ENCODE assay signal across 8 cellular contexts in the genomic region with DNA sequence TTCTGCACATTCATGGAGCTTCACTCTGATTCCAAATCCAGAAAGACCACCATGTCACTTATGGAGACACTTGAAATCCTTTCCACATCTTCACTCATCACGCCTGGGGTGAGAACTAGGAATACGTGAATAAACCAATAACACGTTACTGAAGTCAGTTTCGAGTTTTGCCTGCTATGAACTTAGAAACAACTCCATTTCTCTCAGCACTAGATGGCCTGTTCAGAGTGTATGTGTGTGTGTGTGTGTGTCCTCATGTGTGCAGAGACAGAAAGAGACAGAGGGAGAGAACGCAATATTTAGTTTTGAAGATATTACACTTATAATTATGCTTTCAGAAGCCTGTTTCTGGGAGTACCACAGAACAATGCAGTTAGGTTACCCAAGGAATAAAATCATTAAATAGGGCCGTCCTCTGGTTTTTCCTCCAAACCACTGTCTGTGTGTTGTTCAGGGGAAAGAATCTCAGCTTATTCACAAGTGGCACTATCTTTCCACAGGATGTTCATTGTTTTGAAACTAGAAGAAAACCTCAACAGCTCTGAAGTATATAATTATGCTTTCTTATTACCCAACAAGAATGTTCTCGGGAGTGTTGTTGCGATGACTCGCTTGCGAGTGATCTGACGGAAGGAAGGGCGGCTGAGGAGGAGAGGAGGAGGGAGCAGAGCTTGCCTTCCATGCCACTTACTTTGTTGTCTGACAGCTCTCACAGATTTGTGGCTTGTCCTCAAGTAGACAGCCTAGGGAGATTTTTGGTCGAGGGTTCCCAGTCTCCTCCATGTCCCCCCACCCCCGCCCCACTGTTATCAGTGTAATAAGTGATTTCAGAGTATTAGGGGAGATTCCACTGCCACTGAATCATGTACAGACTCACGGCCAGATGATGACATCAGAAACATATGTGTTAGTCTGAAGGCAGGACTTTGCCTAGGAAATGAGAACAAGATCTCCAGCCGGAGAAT.
DNase-seq lines count a peak whose midpoint lies in the region; ATAC-seq and TF ChIP-seq lines count a peak whose summit lies in the region.

No MANE protein-coding gene starts in this region.

- H3K4me3 ChIP-seq in WI38 (ENCODE audit: low read depth, low read length) (peak overlapping the region; percentile 45), mammary epithelial cell (replicated peaks in 1 of 3; ENCODE audit: insufficient read depth in 1 of 3, low read depth in 2 of 3, low read length in 3 of 3) (peak overlapping the region in 2 of 3 experiments; percentile 8 to 19), mucosa of descending colon (no peak overlapping the region)

- H4K20me1 ChIP-seq in mammary epithelial cell (ENCODE audit: insufficient read depth, low read length), result no peaks in the 10 kb centered on the region

- intact Hi-C loops in mammary epithelial cell (cut with micrococcal nuclease), result loop anchor here (1.0 to 2.0 kb wide), 4 partner anchors 12 to 100 kb away; partner anchors contain the start of gene FYN
- intact Hi-C loops in mucosa of descending colon (cut with DNase I, micrococcal nuclease), result no loop called here

- H3K27ac ChIP-seq in mammary epithelial cell (ENCODE audit: insufficient read depth, low read depth, low read length), result peak overlapping the region; percentile 99

- H3K4me1 ChIP-seq in mammary epithelial cell (ENCODE audit: insufficient read depth, low read length), result peaks cover 30% of the 10 kb centered on the region
- no peaks in the 10 kb centered on the region for H3K4me1 ChIP-seq in mucosa of descending colon (ENCODE audit: low read depth)

- H3K36me3 ChIP-seq in mammary epithelial cell (ENCODE audit: insufficient read depth, low read length) (no peaks in the 10 kb centered on the region), mucosa of descending colon (ENCODE audit: low read depth) (no peaks in the 10 kb centered on the region)

- in situ Hi-C loops in mammary epithelial cell (cut with MboI; ENCODE audit: low sequenced_read_pairs in 2 of 2), result no loop called here

- H3K4me2 ChIP-seq in mammary epithelial cell (ENCODE audit: insufficient read depth, low read depth, low read length), result peak overlapping the region; percentile 76

- DNase-seq in HPDE6-E6E7 (ENCODE audit: extremely low spot score) (peak; percentile 63), mammary epithelial cell (peak; percentile 93), mucosa of descending colon (no peak), GF-D8 (lab: John Stamatoyannopoulos, UW) (no peak)
- DNase-seq in stimulated activated naive CD4-positive, alpha-beta T cell treated with Interleukin-2 at 50 U/mL for 16 hours (lab: John Stamatoyannopoulos, UW), result peak; percentile 60

- H3K9me3 ChIP-seq in mammary epithelial cell (replicated peaks; ENCODE audit: insufficient read depth, low read length) (no peaks in the 10 kb centered on the region), mucosa of descending colon (no peaks in the 10 kb centered on the region)

- no peaks in the 10 kb centered on the region for H3K79me2 ChIP-seq in mammary epithelial cell (ENCODE audit: insufficient read depth, low read length)

- H2AFZ ChIP-seq in mammary epithelial cell (ENCODE audit: low read depth, low read length), result peak overlapping the region; percentile 76

- ATAC-seq in mucosa of descending colon (peak; percentile 77), HG03342 (IDR thresholded peaks at IDR 0.05; ENCODE audit: unreplicated experiment) (no peak), HG03139 (IDR thresholded peaks at IDR 0.05; ENCODE audit: unreplicated experiment) (no peak)

- no peaks in the 10 kb centered on the region for H3K27me3 ChIP-seq in mammary epithelial cell (ENCODE audit: insufficient read depth, low read length)

- CTCF ChIA-PET in mammary epithelial cell (lab: Charles Lee; ENCODE audit: low non-redundant PET), result no interaction called here

- TF ChIP-seq CTCF in WI38 (IDR thresholded peaks at IDR 0.05; ENCODE audit: low read depth, low read length) (no peak), mammary epithelial cell (conservative IDR thresholded peaks at IDR 0.05 in 1 of 2, IDR thresholded peaks at IDR 0.05 in 1 of 2; ENCODE audit: extremely low read depth in 1 of 2, insufficient read depth in 1 of 2, low read depth in 1 of 2, low read length in 2 of 2) (no peak), mucosa of descending colon (IDR thresholded peaks at IDR 0.05) (no peak)

- peak overlapping the region; percentile 93 for H3K9ac ChIP-seq in mammary epithelial cell (ENCODE audit: insufficient read depth, low read length)

- WGBS in mammary epithelial cell (ENCODE audit: low coverage, missing lambda C conversion rate), result 28% methylated on average over 16 of the region's 16 CpGs

- TSS peak; percentile 92 for BruUV-seq in mammary epithelial cell (replicated peaks; lab: Mats Ljungman, UMichigan)

- dilution Hi-C loops in mammary epithelial cell (cut with HindIII; ENCODE audit: low sequenced_read_pairs), result loop anchor here (10.0 kb wide), 1 partner anchor 62 kb away; no protein-coding TSS in a partner anchor

Comparison
In these comparisons a context has a peak if more than half of its experiments do, and no peak if none do; other contexts are left out.
1. DNase-seq: peak in HPDE6-E6E7 (single experiment), mammary epithelial cell (single experiment) and stimulated activated naive CD4-positive, alpha-beta T cell treated with Interleukin-2 at 50 U/mL for 16 hours (single experiment); none in mucosa of descending colon (0 of 3) and GF-D8 (single experiment).